8 cellular contexts compared by ENCODE assay signal in genomic region chr18:25921677-25922421, GRCh38.
DNase-seq lines count a peak whose midpoint lies in the region; ATAC-seq, FAIRE-seq and TF ChIP-seq lines count a peak whose summit lies in the region.

No MANE protein-coding gene starts in this region.

- no peak overlapping the region for H3K4me3 ChIP-seq in OCI-LY7 (ENCODE audit: low read depth, low read length, poor library complexity, severe bottlenecking)
- no peak overlapping the region for H3K4me3 ChIP-seq in kidney (ENCODE audit: low read length in 2 of 2)

- H3K4me2 ChIP-seq in OCI-LY7 (ENCODE audit: low read length), result peak overlapping the region; percentile 45; the same call in 1 of the 2 replicates

- DNase-seq in OCI-LY7 (ENCODE audit: low spot score) (peak; percentile 73), kidney (no peak), urothelium cell line (ENCODE audit: low spot score) (peak; percentile 25), SHP77 treated with DMSO at 0.1 percent for 48 hours (lab: John Stamatoyannopoulos, UW) (no peak)
- peak; percentile 52 for DNase-seq in activated naive CD4-positive, alpha-beta T cell treated with anti-CD3 and anti-CD28 coated beads, Interleukin-2, amount 10 ng/mL, durations not matched to agents 7 days and 5 days

- peaks cover 11% of the 10 kb centered on the region for H3K27me3 Mint-ChIP-seq in activated naive CD4-positive, alpha-beta T cell treated with anti-CD3 and anti-CD28 coated beads, Interleukin-2, amount 10 ng/mL, durations not matched to agents 7 days and 5 days

- no peak for FAIRE-seq in kidney (lab: Jason Lieb, UNC)
- FAIRE-seq in urothelium cell line (lab: Jason Lieb, UNC), result no peak

- H3K9me3 Mint-ChIP-seq in activated naive CD4-positive, alpha-beta T cell treated with anti-CD3 and anti-CD28 coated beads, Interleukin-2, amount 10 ng/mL, durations not matched to agents 7 days and 5 days, result no peaks in the 10 kb centered on the region

- H3K27ac ChIP-seq in C4-2B (no peak overlapping the region), OCI-LY7 (ENCODE audit: low read depth, low read length, poor library complexity, severe bottlenecking) (no peak overlapping the region), kidney (ENCODE audit: low read depth in 2 of 2, low read length in 2 of 2) (no peak overlapping the region)

- H3K9ac ChIP-seq in kidney (ENCODE audit: low read length in 2 of 2), result no peak overlapping the region

- H3K9me2 ChIP-seq in OCI-LY7 (ENCODE audit: insufficient read depth, low read length), result no peaks in the 10 kb centered on the region

- H3K79me2 ChIP-seq in OCI-LY7 (ENCODE audit: insufficient read depth, low read depth, low read length), result no peaks in the 10 kb centered on the region

- H3K27ac Mint-ChIP-seq in activated naive CD4-positive, alpha-beta T cell treated with anti-CD3 and anti-CD28 coated beads, Interleukin-2, amount 10 ng/mL, durations not matched to agents 7 days and 5 days, result no peak overlapping the region

- peak overlapping the region; percentile 91 for H2AFZ ChIP-seq in OCI-LY7 (ENCODE audit: low read length)

- CTCF ChIA-PET in OCI-LY7 (lab: Charles Lee; ENCODE audit: unreplicated experiment), result no interaction called here
- CTCF ChIA-PET in activated naive CD4-positive, alpha-beta T cell treated with anti-CD3 and anti-CD28 coated beads, Interleukin-2, amount 10 ng/mL, durations not matched to agents 7 days and 5 days (lab: Charles Lee), result interaction anchor here (0.9 to 1.1 kb wide), 2 partner anchors 32 to 239 kb away, joined by 3 read pairs; no protein-coding TSS in a partner anchor

- no peaks in the 10 kb centered on the region for H4K20me1 ChIP-seq in OCI-LY7 (ENCODE audit: insufficient read depth, low read length)

- H3K4me1 Mint-ChIP-seq in activated naive CD4-positive, alpha-beta T cell treated with anti-CD3 and anti-CD28 coated beads, Interleukin-2, amount 10 ng/mL, durations not matched to agents 7 days and 5 days, result no peaks in the 10 kb centered on the region

- BruUV-seq in OCI-LY7 (replicated peaks; lab: Mats Ljungman, UMichigan), result no TSS peak

- TF ChIP-seq CTCF in C4-2B (conservative IDR thresholded peaks at IDR 0.05), result peak; percentile 82
- peak; percentile 87 for TF ChIP-seq CTCF in OCI-LY7 (conservative IDR thresholded peaks at IDR 0.05; ENCODE audit: low read length)
- TF ChIP-seq CTCF in kidney (IDR thresholded peaks at IDR 0.05; ENCODE audit: borderline replicate concordance, extremely low read depth, insufficient read depth), result peak; percentile 48

- H3K4me3 Mint-ChIP-seq in activated naive CD4-positive, alpha-beta T cell treated with anti-CD3 and anti-CD28 coated beads, Interleukin-2, amount 10 ng/mL, durations not matched to agents 7 days and 5 days, result no peak overlapping the region

- H3K9me3 ChIP-seq in OCI-LY7 (ENCODE audit: low read length) (no peaks in the 10 kb centered on the region), kidney (ENCODE audit: control insufficient read depth in 1 of 2, low read length in 2 of 2) (no peaks in the 10 kb centered on the region)

- H3K4me1 ChIP-seq in OCI-LY7 (ENCODE audit: insufficient read depth, low read length, poor library complexity, severe bottlenecking) (no peaks in the 10 kb centered on the region), kidney (ENCODE audit: control insufficient read depth in 1 of 2, insufficient read depth in 1 of 2, low read depth in 1 of 2, low read length in 2 of 2) (no peaks in the 10 kb centered on the region)

- ATAC-seq in GM18868 (IDR thresholded peaks at IDR 0.05; ENCODE audit: unreplicated experiment) (peak; percentile 93), HG03469 (IDR thresholded peaks at IDR 0.05; ENCODE audit: unreplicated experiment) (peak; percentile 78)

- intact Hi-C loops in OCI-LY7 (cut with micrococcal nuclease; ENCODE audit: unreplicated experiment) (no loop called here), kidney (cut with DNase I) (no loop called here)

- no peaks in the 10 kb centered on the region for H3K36me3 Mint-ChIP-seq in activated naive CD4-positive, alpha-beta T cell treated with anti-CD3 and anti-CD28 coated beads, Interleukin-2, amount 10 ng/mL, durations not matched to agents 7 days and 5 days

- H3K36me3 ChIP-seq in OCI-LY7 (ENCODE audit: insufficient read depth, low read length) (no peaks in the 10 kb centered on the region), kidney (ENCODE audit: control insufficient read depth in 1 of 2, insufficient read depth in 2 of 2, low read length in 2 of 2) (no peaks in the 10 kb centered on the region)

- POLR2A ChIA-PET in OCI-LY7 (lab: Charles Lee), result no interaction called here

Comparison
In these comparisons a context has a peak if more than half of its experiments do, and no peak if none do; other contexts are left out.
1. DNase-seq: peak in OCI-LY7 (single experiment), activated naive CD4-positive, alpha-beta T cell treated with anti-CD3 and anti-CD28 coated beads, Interleukin-2, amount 10 ng/mL, durations not matched to agents 7 days and 5 days (single experiment) and urothelium cell line (single experiment); none in kidney (single experiment) and SHP77 treated with DMSO at 0.1 percent for 48 hours (single experiment).
2. Peak in every context shown above with its lines, with median percentiles within 50 percentile points of each other: CTCF ChIP-seq.